In the genomic region with DNA sequence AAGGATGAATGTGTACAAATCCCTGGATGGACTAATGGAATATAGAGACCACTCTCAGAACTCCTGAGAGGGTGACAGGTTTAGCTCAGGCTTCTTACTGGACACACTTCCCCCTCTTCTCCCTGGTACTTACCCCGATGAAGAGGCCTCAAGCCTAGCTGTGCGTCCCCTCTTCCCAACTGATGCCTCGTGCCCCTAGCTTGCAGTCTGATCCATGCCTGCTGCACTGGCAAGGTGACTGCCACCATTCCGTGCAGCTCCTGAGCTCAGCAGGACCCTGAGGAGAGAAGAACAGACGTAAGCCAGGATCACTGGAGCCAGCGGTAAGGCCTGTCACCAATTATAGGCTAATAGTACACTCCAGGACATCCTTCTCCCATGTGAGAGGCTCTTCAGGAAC, we compare ENCODE assay signal across 16 cellular contexts. TPM values are rescaled to one million over a fixed set of nuclear protein-coding genes. Genes with fewer than 3 reads are reported as not detected.
A peak's percentile ranks its signal among the peaks of the same experiment; 100 is the strongest.
DNase-seq lines count a peak whose midpoint lies in the region; ATAC-seq and TF ChIP-seq lines count a peak whose summit lies in the region.
"Had no signal": no experiment of that assay in that cellular context is flagged by ENCODE, and none has a peak within 500 bp of the region (broad histone marks: within the 10 kb centered on the region; RNA-seq: fewer than 3 reads in every experiment).

No MANE protein-coding gene starts in this region.

- peaks cover 35 to 48% (median 45%) of the 10 kb centered on the region in 4 donors for H3K36me3 ChIP-seq in stomach

- H3K9me3 ChIP-seq in stomach: no peaks in the 10 kb centered on the region

- no peak for TF ChIP-seq EP300 in stomach (IDR thresholded peaks at IDR 0.05)

- H3K36me3 Mint-ChIP-seq in IgD-negative memory B cell: no peaks in the 10 kb centered on the region

- H3K27ac ChIP-seq in stomach: peak overlapping the region in 1 of 5 donors; percentile 7

- H3K27me3 ChIP-seq in stomach: no peaks in the 10 kb centered on the region

- peaks cover 13 to 19% (median 17%) of the 10 kb centered on the region in 3 donors for H3K4me1 Mint-ChIP-seq in IgD-negative memory B cell

- ATAC-seq in HG03378 (IDR thresholded peaks at IDR 0.05; ENCODE audit: unreplicated experiment): no peak

- WGBS in stomach, 5 donors: 94 to 97% (median 95%) methylated on average over 6 of the region's 6 CpGs

- H3K4me3 ChIP-seq in stomach: no peak overlapping the region

- intact Hi-C loops in stomach (cut with DNase I; ENCODE audit: low total_unique reads): no loop called here

- peak overlapping the region in 1 of 4 donors; percentile 74 for H3K4me3 Mint-ChIP-seq in IgD-negative memory B cell
- H3K4me3 Mint-ChIP-seq: H9 had no signal

- TF ChIP-seq CTCF in stomach (IDR thresholded peaks at IDR 0.05): no peak

- H3K27ac Mint-ChIP-seq in IgD-negative memory B cell: peak overlapping the region in 2 of 3 donors; percentile 12 to 80
- H3K27ac Mint-ChIP-seq: H9 had no signal

- H3K4me1 ChIP-seq in stomach: peaks cover 28 to 56% (median 44%) of the 10 kb centered on the region in 4 donors

- DNase-seq in activated effector memory CD4-positive, alpha-beta T cell treated with anti-CD3 and anti-CD28 coated beads, Interleukin-2, amount 50 U/mL, for 16 hours: peak; percentile 56
- DNase-seq in activated effector memory CD4-positive, alpha-beta T cell treated with Interleukin-2 at 50 U/mL for 16 hours: no peak
- DNase-seq in islet precursor cell (peak; percentile 28), stomach (peak; percentile 11), activated gamma-delta T cell (lab: John Stamatoyannopoulos, UW) (no peak), LoVo (ENCODE audit: low spot score) (no peak)
- DNase-seq: C1 segment of cervical spinal cord; COR-L47; H9; IMR-90; NCI-H187; NCI-H446 treated with DMSO at 0.1 percent for 48 hours; NK-92 treated with Interleukin-12 subunit alpha and Interleukin-12 subunit beta, amount 100 ng/mL, for 24 hours; SHP77 treated with DMSO at 0.1 percent for 48 hours had no signal

- no peaks in the 10 kb centered on the region for H3K27me3 Mint-ChIP-seq in IgD-negative memory B cell

- no peaks in the 10 kb centered on the region for H3K9me3 Mint-ChIP-seq in IgD-negative memory B cell
- H3K9me3 Mint-ChIP-seq: H9 had no signal

- no peak for TF ChIP-seq POLR2A in stomach (IDR thresholded peaks at IDR 0.05)

RNA-seq across cellular contexts. Expression of a gene that starts 5.5 kb away (rescaled TPM):
- 89.9 TPM for polyA plus RNA-seq in IgD-negative memory B cell
- 10 to 100 TPM; 19.3 to 80.8 (median 52.7) TPM for total RNA-seq in stomach
- polyA plus RNA-seq in stomach: 100 to 1,000 TPM in 1 of 3 donors, 10 to 100 TPM in 2; 93.7 to 126 (median 99.6) TPM

RNA-seq across cellular contexts. Expression of a gene that starts 7.2 kb away (rescaled TPM):
- 3.5 TPM for polyA plus RNA-seq in IgD-negative memory B cell
- 10 to 100 TPM in 4 of 5 donors, 1 to 10 TPM in 1; 8.6 to 63.0 (median 24.9) TPM for total RNA-seq in stomach
- 10 to 100 TPM; 10.3 to 13.7 (median 12.9) TPM for polyA plus RNA-seq in stomach

RNA-seq across cellular contexts. Expression of a gene that starts 12.1 kb away (rescaled TPM):
- polyA plus RNA-seq in IgD-negative memory B cell: 23.9 TPM
- 10 to 100 TPM; 12.9 to 26.2 (median 15.6) TPM for total RNA-seq in stomach
- 10 to 100 TPM in 2 of 3 donors, 1 to 10 TPM in 1; 4.3 to 17.9 (median 14.3) TPM for polyA plus RNA-seq in stomach

RNA-seq across cellular contexts. Expression of a gene that starts 28.7 kb away (rescaled TPM):
- polyA plus RNA-seq in IgD-negative memory B cell: 15.9 TPM
- total RNA-seq in stomach: 10 to 100 TPM in 3 of 5 donors, 1 to 10 TPM in 2; 1.3 to 30.9 (median 15.8) TPM
- 10 to 100 TPM; 11.8 to 29.8 (median 17.1) TPM for polyA plus RNA-seq in stomach

RNA-seq across cellular contexts. Expression of a gene that starts 36.0 kb away (rescaled TPM):
- polyA plus RNA-seq in IgD-negative memory B cell (200 TPM), stomach (10 to 100 TPM; 53.2 to 60.5 (median 53.5) TPM)
- 100 to 1,000 TPM; 113 to 238 (median 146) TPM for total RNA-seq in stomach

Comparison
In these comparisons a context has a peak if more than half of its experiments do, and no peak if none do; other contexts are left out.
1. DNase-seq: peak in activated effector memory CD4-positive, alpha-beta T cell treated with anti-CD3 and anti-CD28 coated beads, Interleukin-2, amount 50 U/mL, for 16 hours (single experiment), islet precursor cell (single experiment) and stomach (single experiment); none in activated effector memory CD4-positive, alpha-beta T cell treated with Interleukin-2 at 50 U/mL for 16 hours (single experiment), activated gamma-delta T cell (single experiment) and LoVo (single experiment).